In the genomic region with DNA sequence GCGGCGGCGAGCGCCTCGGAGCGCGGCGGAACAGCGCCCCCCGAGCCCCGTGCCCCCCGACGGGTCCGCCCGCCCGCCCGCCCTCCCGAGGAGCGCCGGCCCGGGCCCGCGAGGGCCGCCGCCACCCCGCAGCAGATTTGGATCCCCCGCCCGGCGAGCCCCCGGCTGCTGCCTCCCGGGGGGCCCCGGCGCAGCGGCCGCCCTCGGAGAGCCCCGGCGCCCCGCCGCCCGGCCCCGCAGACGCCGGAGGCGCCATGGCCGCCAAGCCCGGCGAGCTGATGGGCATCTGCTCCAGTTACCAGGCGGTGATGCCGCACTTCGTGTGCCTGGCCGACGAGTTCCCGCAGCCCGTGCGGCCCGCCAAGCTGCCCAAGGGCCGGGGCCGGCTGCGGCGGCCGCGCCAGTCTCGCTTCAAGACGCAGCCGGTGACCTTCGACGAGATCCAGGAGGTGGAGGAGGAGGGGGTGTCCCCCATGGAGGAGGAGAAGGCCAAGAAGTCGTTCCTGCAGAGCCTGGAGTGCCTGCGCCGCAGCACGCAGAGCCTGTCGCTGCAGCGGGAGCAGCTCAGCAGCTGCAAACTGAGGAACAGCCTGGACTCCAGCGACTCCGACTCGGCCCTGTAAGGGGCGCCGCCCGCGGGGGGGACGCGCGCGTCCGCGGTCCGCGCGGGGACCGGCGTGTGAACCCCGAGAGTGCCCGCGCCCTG, we compare ENCODE assay signal across 9 cellular contexts. TPM values are rescaled to one million over a fixed set of nuclear protein-coding genes. Genes with fewer than 3 reads are reported as not detected.
A peak's percentile ranks its signal among the peaks of the same experiment; 100 is the strongest.
DNase-seq lines count a peak whose midpoint lies in the region; ATAC-seq and TF ChIP-seq lines count a peak whose summit lies in the region.
"Had no signal": no experiment of that assay in that cellular context is flagged by ENCODE, and none has a peak within 500 bp of the region (broad histone marks: within the 10 kb centered on the region; RNA-seq: fewer than 3 reads in every experiment).

No MANE protein-coding gene starts in this region.

- H4K5ac ChIP-seq in mesendoderm (ENCODE audit: low read length) = no peak overlapping the region

- H3K23ac ChIP-seq in mesendoderm (ENCODE audit: low read length) = no peak overlapping the region

- H3K27ac ChIP-seq in ectodermal cell (ENCODE audit: insufficient read depth, low read depth, low read length, poor library complexity, severe bottlenecking) (no peak overlapping the region), mesendoderm (ENCODE audit: low read depth, low read length) (no peak overlapping the region), vagina (peak overlapping the region; percentile 92)
- H3K27ac ChIP-seq: epithelial cell of prostate had no signal

- H3K4me1 ChIP-seq in ectodermal cell (ENCODE audit: control insufficient read depth, insufficient read depth, low read length) (peaks cover 20% of the 10 kb centered on the region), mesendoderm (ENCODE audit: control insufficient read depth, low read depth, low read length) (no peaks in the 10 kb centered on the region), vagina (peaks cover 25% of the 10 kb centered on the region)

- H3K4ac ChIP-seq in mesendoderm (ENCODE audit: low read depth, low read length) = no peak overlapping the region

- in situ Hi-C loops in SK-MEL-5 (cut with HindIII; ENCODE audit: low pct_unique_long_range_greater_than_20kb, low sequenced_read_pairs) = no loop called here

- H3K36me3 ChIP-seq in ectodermal cell (ENCODE audit: control insufficient read depth, insufficient read depth, low read length) = no peaks in the 10 kb centered on the region
- no peaks in the 10 kb centered on the region for H3K36me3 ChIP-seq in mesendoderm (ENCODE audit: control insufficient read depth, insufficient read depth, low read length)
- no peaks in the 10 kb centered on the region for H3K36me3 ChIP-seq in vagina

- H4K8ac ChIP-seq in mesendoderm (ENCODE audit: low read depth, low read length) = no peak overlapping the region

- H3K79me2 ChIP-seq in mesendoderm (ENCODE audit: control insufficient read depth, insufficient read depth, low read length) = no peaks in the 10 kb centered on the region

- H2AK5ac ChIP-seq in mesendoderm (ENCODE audit: low read length) = no peak overlapping the region

- no peaks in the 10 kb centered on the region for H3K79me1 ChIP-seq in mesendoderm (ENCODE audit: low read length)

- peak overlapping the region; percentile 84 for H3K4me2 ChIP-seq in mesendoderm (ENCODE audit: low read length)

- intact Hi-C loops in vagina (cut with DNase I) = loop anchor here (1.0 to 10.0 kb wide), 2 partner anchors 23 to 58 kb away; partner anchors contain the start of gene ALKBH3

- peak; percentile 19 for DNase-seq in stimulated activated CD4-positive, alpha-beta T cell treated with anti-CD3 and anti-CD28 coated beads, Interleukin-15, amount 100 ng/mL, for 24 hours
- DNase-seq in stimulated activated CD4-positive, alpha-beta T cell treated with anti-CD3 and anti-CD28 coated beads, Interleukin-1b, Interleukin-23, amount 100 ng/mL, for 48 hours = no peak
- peak; percentile 51 for DNase-seq in SK-MEL-5 (ENCODE audit: low read depth, low spot score)
- no peak for DNase-seq in mesendoderm
- DNase-seq in vagina (ENCODE audit: extremely low spot score in 2 of 2) = no peak
- DNase-seq in dedifferentiated amniotic fluid mesenchymal stem cell (ENCODE audit: extremely low spot score) = no peak

- peak overlapping the region; percentile 79 for H3K56ac ChIP-seq in mesendoderm (ENCODE audit: low read length)

- ATAC-seq in HG03039 (IDR thresholded peaks at IDR 0.05; ENCODE audit: unreplicated experiment) = no peak

- peak overlapping the region; percentile 52 for H3K4me3 ChIP-seq in ectodermal cell (ENCODE audit: insufficient read depth, low read depth, low read length)
- H3K4me3 ChIP-seq in mesendoderm (ENCODE audit: low read length) = peak overlapping the region; percentile 49
- peak overlapping the region; percentile 62 to 73 for H3K4me3 ChIP-seq in vagina

- no peak for TF ChIP-seq POLR2A in vagina (IDR thresholded peaks at IDR 0.05)

- H3K27me3 ChIP-seq in ectodermal cell (ENCODE audit: control insufficient read depth, insufficient read depth, low read length, poor library complexity, severe bottlenecking) (peaks cover 53% of the 10 kb centered on the region), mesendoderm (ENCODE audit: insufficient read depth, low read length, poor library complexity) (peaks cover 24% of the 10 kb centered on the region), vagina (no peaks in the 10 kb centered on the region)

- no peak overlapping the region for H2BK120ac ChIP-seq in mesendoderm (ENCODE audit: low read depth, low read length)

- H3K9ac ChIP-seq in mesendoderm (ENCODE audit: low read length) = peak overlapping the region; percentile 46

- H2BK5ac ChIP-seq in mesendoderm (ENCODE audit: low read length) = no peak overlapping the region

- no peak overlapping the region for H3K18ac ChIP-seq in mesendoderm (ENCODE audit: low read length)

- no peak overlapping the region for H2BK15ac ChIP-seq in mesendoderm (replicated peaks; ENCODE audit: low read depth)

- 0 to 1% methylated on average over 95 of the region's 95 CpGs for WGBS in ectodermal cell, 2 experiments
- no CpG with 5 or more reads among the region's 95 CpGs for WGBS in mesendoderm (ENCODE audit: extremely low coverage, insufficient coverage, low lambda C conversion rate)

- TF ChIP-seq CTCF in vagina (IDR thresholded peaks at IDR 0.05) = no peak

- H3K9me3 ChIP-seq in ectodermal cell (ENCODE audit: control insufficient read depth, low read length) (no peaks in the 10 kb centered on the region), vagina (no peaks in the 10 kb centered on the region)

RNA-seq across cellular contexts. Expression of gene C11orf96, which starts 0.4 kb away (rescaled TPM):
- 112 and 149 TPM in 2 replicates for total RNA-seq in SK-MEL-5 (2014; rRNA removed; shearing (Covaris generic))
- 110 and 137 TPM in 2 replicates for polyA plus RNA-seq in SK-MEL-5 (2015; cell fraction: cytosol; rRNA removed)
- polyA plus RNA-seq in SK-MEL-5 (2015; cell fraction: nucleus; rRNA removed) = 14.4 and 26.7 TPM in 2 replicates
- polyA plus RNA-seq in ectodermal cell (2013, experiment 1 of 4) = 4.4 TPM
- 3.3 TPM for polyA plus RNA-seq in ectodermal cell (2013, experiment 2 of 4)
- polyA plus RNA-seq in ectodermal cell (2013, experiment 3 of 4) = 5.9 TPM
- polyA plus RNA-seq in ectodermal cell (2013, experiment 4 of 4) = 6.7 TPM
- polyA plus RNA-seq in mesendoderm (2013, experiment 1 of 2) = 0.58 TPM
- 0.63 TPM for polyA plus RNA-seq in mesendoderm (2013, experiment 2 of 2)
- total RNA-seq in vagina = 202 TPM

Comparison
In these comparisons a context has a peak if more than half of its experiments do, and no peak if none do; other contexts are left out.
1. DNase-seq: peak in stimulated activated CD4-positive, alpha-beta T cell treated with anti-CD3 and anti-CD28 coated beads, Interleukin-15, amount 100 ng/mL, for 24 hours (single experiment) and SK-MEL-5 (single experiment); none in stimulated activated CD4-positive, alpha-beta T cell treated with anti-CD3 and anti-CD28 coated beads, Interleukin-1b, Interleukin-23, amount 100 ng/mL, for 48 hours (single experiment), mesendoderm (single experiment), vagina (0 of 2) and dedifferentiated amniotic fluid mesenchymal stem cell (single experiment).
2. Peak in every context shown above with its lines, with median percentiles within 50 percentile points of each other: H3K4me3 ChIP-seq.